Comparison of ENCODE assay signal across 1 cellular context in the genomic region with DNA sequence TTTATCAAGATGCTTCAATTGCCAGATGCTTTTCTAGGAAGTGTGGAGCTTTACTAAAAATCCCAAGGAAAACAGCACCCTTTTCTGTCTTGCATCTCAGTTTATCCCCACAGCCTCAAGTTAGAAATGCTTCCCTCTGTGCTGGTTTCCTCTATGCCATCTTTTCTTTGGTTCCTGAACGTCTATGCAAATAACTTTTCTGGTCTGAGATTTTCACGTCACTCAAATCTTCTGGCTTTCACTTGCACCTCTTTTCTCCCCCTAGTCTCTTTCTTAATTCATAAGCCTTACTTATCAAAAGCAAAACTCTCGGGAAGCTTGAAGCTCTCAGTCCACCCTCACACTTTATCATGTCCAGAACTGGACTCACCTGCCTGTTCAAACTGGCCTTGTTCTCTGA.
TF ChIP-seq lines count a peak whose summit lies in the region.

No MANE protein-coding gene starts in this region.

TF ChIP-seq in GM12878, 131 proteins besides CTCF, POLR2A, EP300 and RAD21:
- TF ChIP-seq, protein P1, sequence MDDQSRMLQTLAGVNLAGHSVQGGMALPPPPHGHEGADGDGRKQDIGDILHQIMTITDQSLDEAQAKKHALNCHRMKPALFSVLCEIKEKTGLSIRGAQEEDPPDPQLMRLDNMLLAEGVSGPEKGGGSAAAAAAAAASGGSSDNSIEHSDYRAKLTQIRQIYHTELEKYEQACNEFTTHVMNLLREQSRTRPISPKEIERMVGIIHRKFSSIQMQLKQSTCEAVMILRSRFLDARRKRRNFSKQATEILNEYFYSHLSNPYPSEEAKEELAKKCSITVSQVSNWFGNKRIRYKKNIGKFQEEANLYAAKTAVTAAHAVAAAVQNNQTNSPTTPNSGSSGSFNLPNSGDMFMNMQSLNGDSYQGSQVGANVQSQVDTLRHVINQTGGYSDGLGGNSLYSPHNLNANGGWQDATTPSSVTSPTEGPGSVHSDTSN (IDR thresholded peaks at IDR 0.05; ENCODE audit: insufficient replicate concordance, low read depth, low read length): peak; percentile 16
- TF ChIP-seq, protein P2, sequence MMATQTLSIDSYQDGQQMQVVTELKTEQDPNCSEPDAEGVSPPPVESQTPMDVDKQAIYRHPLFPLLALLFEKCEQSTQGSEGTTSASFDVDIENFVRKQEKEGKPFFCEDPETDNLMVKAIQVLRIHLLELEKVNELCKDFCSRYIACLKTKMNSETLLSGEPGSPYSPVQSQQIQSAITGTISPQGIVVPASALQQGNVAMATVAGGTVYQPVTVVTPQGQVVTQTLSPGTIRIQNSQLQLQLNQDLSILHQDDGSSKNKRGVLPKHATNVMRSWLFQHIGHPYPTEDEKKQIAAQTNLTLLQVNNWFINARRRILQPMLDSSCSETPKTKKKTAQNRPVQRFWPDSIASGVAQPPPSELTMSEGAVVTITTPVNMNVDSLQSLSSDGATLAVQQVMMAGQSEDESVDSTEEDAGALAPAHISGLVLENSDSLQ (IDR thresholded peaks at IDR 0.05): peak; percentile 50
- TF ChIP-seq RB1 (IDR thresholded peaks at IDR 0.05; ENCODE audit: borderline replicate concordance): no peak
